In genomic region chr22:49582171-49582570, GRCh38 we compare ENCODE assay signal across 1 cellular context.
TF ChIP-seq lines count a peak whose summit lies in the region.

No MANE protein-coding gene starts in this region.

TF ChIP-seq in SK-N-SH, 30 proteins besides CTCF, POLR2A, EP300 and RAD21 (continued from another document):
- no peak for TF ChIP-seq USF1 (IDR thresholded peaks at IDR 0.05; ENCODE audit: borderline replicate concordance, low read depth)
- TF ChIP-seq NFIC (IDR thresholded peaks at IDR 0.05; ENCODE audit: borderline replicate concordance): no peak
- no peak for TF ChIP-seq USF2 (IDR thresholded peaks at IDR 0.05; ENCODE audit: borderline replicate concordance, low read depth, low read length)
- TF ChIP-seq MEF2A (IDR thresholded peaks at IDR 0.05; ENCODE audit: borderline replicate concordance, low read depth): no peak
- TF ChIP-seq RCOR1 (IDR thresholded peaks at IDR 0.05; ENCODE audit: low read length): no peak
- no peak for TF ChIP-seq POLR2AphosphoS5 (IDR thresholded peaks at IDR 0.05; ENCODE audit: low read depth, low read length)
- TF ChIP-seq FOXM1 (IDR thresholded peaks at IDR 0.05; ENCODE audit: low read depth): no peak
- TF ChIP-seq SIN3A (IDR thresholded peaks at IDR 0.05; ENCODE audit: borderline replicate concordance, low read depth, low read length): no peak
- no peak for TF ChIP-seq PBX3 (IDR thresholded peaks at IDR 0.05)
- no peak for TF ChIP-seq MXI1 (IDR thresholded peaks at IDR 0.05; ENCODE audit: low read depth, low read length)
